In the genomic region with DNA sequence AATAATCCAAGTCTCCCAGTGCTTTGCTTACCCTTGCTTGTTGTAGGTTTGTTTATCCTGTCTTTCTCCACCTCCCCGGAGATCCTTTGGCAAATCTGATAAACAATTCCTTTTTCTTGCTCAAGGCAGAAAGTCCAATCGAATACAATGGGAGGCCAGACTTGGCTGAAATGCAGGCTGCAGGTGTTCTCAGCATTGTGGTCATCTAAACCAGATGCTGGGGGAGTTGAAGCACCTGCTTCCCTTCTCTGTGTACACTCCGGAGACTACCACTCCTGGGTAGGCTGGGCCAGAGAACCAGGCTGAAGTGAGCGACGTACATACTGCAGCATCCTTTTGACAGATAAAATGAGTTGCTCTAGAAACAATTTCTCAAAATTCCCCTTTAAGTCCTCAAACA, we compare ENCODE assay signal across 13 cellular contexts.
DNase-seq lines count a peak whose midpoint lies in the region; ATAC-seq, FAIRE-seq and TF ChIP-seq lines count a peak whose summit lies in the region.
"Had no signal": no experiment of that assay in that cellular context is flagged by ENCODE, and none has a peak within 500 bp of the region (broad histone marks: within the 10 kb centered on the region; RNA-seq: fewer than 3 reads in every experiment).

No MANE protein-coding gene starts in this region.

- in situ Hi-C loops in GM12878 (cut with MboI): loop anchor here (5.0 kb wide), 3 partner anchors 162 to 817 kb away; no protein-coding TSS in a partner anchor

- no peak overlapping the region for H3K27ac Mint-ChIP-seq in T-helper 2 cell treated with Interferon-gamma antibody and Interleukin-4, amounts not matched to agents 5 μg/mL and 100 μg/mL, for 36 hours
- H3K27ac Mint-ChIP-seq: activated naive CD8-positive, alpha-beta T cell treated with anti-CD3 and anti-CD28 coated beads for 36 hours had no signal

- no peaks in the 10 kb centered on the region for H3K9me3 ChIP-seq in HUES48 (ENCODE audit: control insufficient read depth, insufficient read depth, low read length)
- peaks cover 6% of the 10 kb centered on the region; the same call in 2 of the 3 replicates for H3K9me3 ChIP-seq in GM12878 (replicated peaks; ENCODE audit: control insufficient read depth, insufficient read depth, low read length)
- H3K9me3 ChIP-seq in small intestine (ENCODE audit: control insufficient read depth, low read depth): no peaks in the 10 kb centered on the region

- no TSS peak for BruUV-seq in GM12878 (replicated peaks; lab: Mats Ljungman, UMichigan)

- RAD21 ChIA-PET in GM12878 (lab: Charles Lee; ENCODE audit: unreplicated experiment): interaction anchor here (0.6 to 8.9 kb wide), 10 partner anchors 8 to 816 kb away, joined by 3 to 184 read pairs (median 27); no protein-coding TSS in a partner anchor

- H3K27ac ChIP-seq in HUES48 (ENCODE audit: low read depth, low read length): peak overlapping the region; percentile 24
- H3K27ac ChIP-seq in GM12878 (ENCODE audit: control insufficient read depth, insufficient read depth): no peak overlapping the region
- H3K27ac ChIP-seq in small intestine (ENCODE audit: low read depth in 1 of 2, low read length in 1 of 2): peak overlapping the region in 1 of 2 donors; percentile 26

- peak overlapping the region; percentile 31; the same call in 1 of the 2 replicates for H3K4me2 ChIP-seq in GM12878 (ENCODE audit: control insufficient read depth, insufficient read depth)

- no peak for DNase-seq in GM12878 (ENCODE audit: low read depth, low spot score)
- DNase-seq in small intestine: no peak
- DNase-seq in T-helper 2 cell treated with Interferon-gamma antibody and Interleukin-4, amounts not matched to agents 5 μg/mL and 100 μg/mL, for 36 hours (ENCODE audit: low spot score): no peak
- no peak for DNase-seq in cerebellar nuclear complex (lab: John Stamatoyannopoulos, UW)
- no peak for DNase-seq in GM10266 (ENCODE audit: extremely low spot score)
- DNase-seq: activated naive CD8-positive, alpha-beta T cell treated with anti-CD3 and anti-CD28 coated beads for 36 hours; islet precursor cell; NCI-H446 treated with DMSO at 0.1 percent for 48 hours; occipital lobe; T-helper 9 cell had no signal

- no peak overlapping the region for H3K9ac ChIP-seq in HUES48 (ENCODE audit: low read depth, low read length)
- H3K9ac ChIP-seq in GM12878 (ENCODE audit: control insufficient read depth, insufficient read depth, low read length): no peak overlapping the region

- POLR2A ChIA-PET in GM12878 (lab: Charles Lee): interaction anchor here (1.0 to 4.9 kb wide), 3 partner anchors 10 to 114 kb away, joined by 3 to 47 read pairs (median 5); no protein-coding TSS in a partner anchor

- H3K9me3 Mint-ChIP-seq in T-helper 2 cell treated with Interferon-gamma antibody and Interleukin-4, amounts not matched to agents 5 μg/mL and 100 μg/mL, for 36 hours: no peaks in the 10 kb centered on the region
- H3K9me3 Mint-ChIP-seq: activated naive CD8-positive, alpha-beta T cell treated with anti-CD3 and anti-CD28 coated beads for 36 hours had no signal

- H3K36me3 ChIP-seq in HUES48 (ENCODE audit: control insufficient read depth, insufficient read depth, low read length) (no peaks in the 10 kb centered on the region), GM12878 (ENCODE audit: control insufficient read depth in 2 of 2, insufficient read depth in 2 of 2, low read length in 1 of 2) (no peaks in the 10 kb centered on the region), small intestine (ENCODE audit: control insufficient read depth in 2 of 2, insufficient read depth in 2 of 2, low read length in 2 of 2) (no peaks in the 10 kb centered on the region)

- peaks cover 5% of the 10 kb centered on the region for H3K27me3 Mint-ChIP-seq in T-helper 2 cell treated with Interferon-gamma antibody and Interleukin-4, amounts not matched to agents 5 μg/mL and 100 μg/mL, for 36 hours (ENCODE audit: low read depth)

- peaks cover 61% of the 10 kb centered on the region for H3K4me1 Mint-ChIP-seq in T-helper 2 cell treated with Interferon-gamma antibody and Interleukin-4, amounts not matched to agents 5 μg/mL and 100 μg/mL, for 36 hours (ENCODE audit: low read depth)

- no peaks in the 10 kb centered on the region for H4K20me1 ChIP-seq in GM12878 (ENCODE audit: control insufficient read depth, insufficient read depth)

- peak; percentile 67 for ATAC-seq in GM18867 (IDR thresholded peaks at IDR 0.05; ENCODE audit: unreplicated experiment)
- peak; percentile 59 for ATAC-seq in GM21576 (IDR thresholded peaks at IDR 0.05; ENCODE audit: unreplicated experiment)
- peak; percentile 72 for ATAC-seq in GM12878

- FAIRE-seq in GM12878 (lab: Jason Lieb, UNC) (no peak), small intestine (lab: Jason Lieb, UNC) (no peak)

- no peaks in the 10 kb centered on the region for H3K79me2 ChIP-seq in GM12878 (ENCODE audit: control insufficient read depth, insufficient read depth, low read length)

- H3K4me3 Mint-ChIP-seq in T-helper 2 cell treated with Interferon-gamma antibody and Interleukin-4, amounts not matched to agents 5 μg/mL and 100 μg/mL, for 36 hours: no peak overlapping the region
- H3K4me3 Mint-ChIP-seq: activated naive CD8-positive, alpha-beta T cell treated with anti-CD3 and anti-CD28 coated beads for 36 hours had no signal

- intact Hi-C loops in GM12878 (cut with micrococcal nuclease; ENCODE audit: unreplicated experiment): loop anchor here (2.0 to 10.0 kb wide), 7 partner anchors 115 to 817 kb away; no protein-coding TSS in a partner anchor

- TF ChIP-seq CTCF in GM12878 (IDR thresholded peaks at IDR 0.05 in 2 of 3, conservative IDR thresholded peaks at IDR 0.05 in 1 of 3; ENCODE audit: control insufficient read depth in 2 of 3, extremely low read depth in 1 of 3, insufficient read depth in 1 of 3, low read depth in 3 of 3, low read length in 3 of 3) (no peak), GM10266 (IDR thresholded peaks at IDR 0.05; ENCODE audit: control insufficient read depth, insufficient read depth, low read depth, missing control alignments) (no peak)

- H3K4me3 ChIP-seq in HUES48 (ENCODE audit: low read depth, low read length) (no peak overlapping the region), GM12878 (no peak overlapping the region), small intestine (ENCODE audit: low read depth in 1 of 2, low read length in 2 of 2) (no peak overlapping the region)

- TF ChIP-seq POLR2A in GM12878 (IDR thresholded peaks at IDR 0.05; ENCODE audit: low read depth, low read length): no peak

- H3K27me3 ChIP-seq in HUES48 (ENCODE audit: control insufficient read depth, insufficient read depth, low read length): no peaks in the 10 kb centered on the region
- no peaks in the 10 kb centered on the region for H3K27me3 ChIP-seq in GM12878 (replicated peaks in 1 of 2; ENCODE audit: control insufficient read depth in 2 of 2, insufficient read depth in 2 of 2, low read length in 1 of 2)
- H3K27me3 ChIP-seq in small intestine (ENCODE audit: control insufficient read depth in 2 of 2, insufficient read depth in 2 of 2, low read length in 2 of 2): no peaks in the 10 kb centered on the region

- CTCF ChIA-PET in GM12878 (lab: Yijun Ruan, JAX): interaction anchor here (0.9 to 7.5 kb wide), 15 partner anchors 9 to 815 kb away, joined by 3 to 112 read pairs (median 4); a partner anchor contains a TSS

- peaks cover 6% of the 10 kb centered on the region for H3K36me3 Mint-ChIP-seq in T-helper 2 cell treated with Interferon-gamma antibody and Interleukin-4, amounts not matched to agents 5 μg/mL and 100 μg/mL, for 36 hours (ENCODE audit: low read depth)
- H3K36me3 Mint-ChIP-seq: activated naive CD8-positive, alpha-beta T cell treated with anti-CD3 and anti-CD28 coated beads for 36 hours had no signal

- 0 out of 2 replicates have a peak, but pooled peaks have one; percentile 11 for TF ChIP-seq RAD21 in GM12878 (IDR thresholded peaks at IDR 0.05; ENCODE audit: insufficient read depth, low read depth, low read length)

- 11% methylated on average over 5 of the region's 5 CpGs for WGBS in GM12878 (ENCODE audit: insufficient coverage, insufficient replicate concordance, low lambda C conversion rate, missing lambda C conversion rate)
- WGBS in small intestine, 3 donors: 19 to 40% (median 22%) methylated on average over 5 of the region's 5 CpGs

- H3K4me1 ChIP-seq in HUES48 (ENCODE audit: control insufficient read depth, insufficient read depth, low read length) (peaks cover 24% of the 10 kb centered on the region), GM12878 (ENCODE audit: control insufficient read depth, insufficient read depth, low read length) (peaks cover 50% of the 10 kb centered on the region), small intestine (ENCODE audit: control insufficient read depth in 2 of 2, insufficient read depth in 1 of 2, low read depth in 1 of 2, low read length in 1 of 2) (peaks cover 0 to 5% of the 10 kb centered on the region in 2 donors)

- no peak overlapping the region; the same call in 1 of the 2 replicates for H2AFZ ChIP-seq in GM12878 (ENCODE audit: control insufficient read depth, low read depth, low read length)

- peak in 1 of 2 experiments; percentile 39; a peak in 1 of 4 replicates for TF ChIP-seq EP300 in GM12878 (IDR thresholded peaks at IDR 0.05; ENCODE audit: borderline replicate concordance in 1 of 2, control insufficient read depth in 1 of 2, low read depth in 2 of 2, low read length in 2 of 2)

- SMC1A ChIA-PET in GM12878 (lab: Charles Lee; ENCODE audit: uncharacterized antibody, unreplicated experiment): interaction anchor here (0.6 to 8.2 kb wide), 16 partner anchors 8 to 849 kb away, joined by 4 to 100 read pairs (median 34); a partner anchor contains a TSS

TF ChIP-seq in GM12878, 131 proteins besides CTCF, POLR2A, EP300 and RAD21 (continues in another document):
- no peak for TF ChIP-seq YY1 (IDR thresholded peaks at IDR 0.05; ENCODE audit: low read depth, low read length)
- TF ChIP-seq, protein P1, sequence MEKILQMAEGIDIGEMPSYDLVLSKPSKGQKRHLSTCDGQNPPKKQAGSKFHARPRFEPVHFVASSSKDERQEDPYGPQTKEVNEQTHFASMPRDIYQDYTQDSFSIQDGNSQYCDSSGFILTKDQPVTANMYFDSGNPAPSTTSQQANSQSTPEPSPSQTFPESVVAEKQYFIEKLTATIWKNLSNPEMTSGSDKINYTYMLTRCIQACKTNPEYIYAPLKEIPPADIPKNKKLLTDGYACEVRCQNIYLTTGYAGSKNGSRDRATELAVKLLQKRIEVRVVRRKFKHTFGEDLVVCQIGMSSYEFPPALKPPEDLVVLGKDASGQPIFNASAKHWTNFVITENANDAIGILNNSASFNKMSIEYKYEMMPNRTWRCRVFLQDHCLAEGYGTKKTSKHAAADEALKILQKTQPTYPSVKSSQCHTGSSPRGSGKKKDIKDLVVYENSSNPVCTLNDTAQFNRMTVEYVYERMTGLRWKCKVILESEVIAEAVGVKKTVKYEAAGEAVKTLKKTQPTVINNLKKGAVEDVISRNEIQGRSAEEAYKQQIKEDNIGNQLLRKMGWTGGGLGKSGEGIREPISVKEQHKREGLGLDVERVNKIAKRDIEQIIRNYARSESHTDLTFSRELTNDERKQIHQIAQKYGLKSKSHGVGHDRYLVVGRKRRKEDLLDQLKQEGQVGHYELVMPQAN (conservative IDR thresholded peaks at IDR 0.05): no peak
- no peak for TF ChIP-seq HCFC1 (IDR thresholded peaks at IDR 0.05; ENCODE audit: low read length)
- TF ChIP-seq ATF7 (IDR thresholded peaks at IDR 0.05; ENCODE audit: low read depth): no peak
- no peak for TF ChIP-seq POLR2AphosphoS5 (IDR thresholded peaks at IDR 0.05; ENCODE audit: low read length)
